ENCODE assay signal across 25 cellular contexts in genomic region chr7:88635149-88635548, GRCh38.
"Had no signal": no experiment of that assay in that cellular context is flagged by ENCODE, and none has a peak within 500 bp of the region (broad histone marks: within the 10 kb centered on the region; RNA-seq: fewer than 3 reads in every experiment).

No MANE protein-coding gene starts in this region.

- ATAC-seq: activated CD4-positive, alpha-beta T cell treated with anti-CD3 and anti-CD28 coated beads for 36 hours; activated T-cell treated with anti-CD3 and anti-CD28 coated beads, Interleukin-2, amount 50 U/mL, for 4 hours; heart right ventricle; left lobe of liver; naive thymus-derived CD8-positive, alpha-beta T cell; pancreas; psoas muscle had no signal

- H3K4me3 ChIP-seq: coronary artery, heart right ventricle, lung, pancreas, psoas muscle, right atrium auricular region, spleen, thoracic aorta, vagina had no signal

- H3K27me3 ChIP-seq: heart right ventricle, pancreas, right atrium auricular region, spleen, vagina had no signal

- H3K27ac ChIP-seq: coronary artery, epithelial cell of prostate, heart right ventricle, pancreas, psoas muscle, right atrium auricular region, spleen, thoracic aorta, vagina had no signal

- DNase-seq: activated B cell treated with CpG ODN at 0.5 μM for 24 hours; activated CD4-positive, alpha-beta T cell treated with anti-CD3 and anti-CD28 coated beads for 36 hours; activated CD4-positive, alpha-beta T cell treated with anti-CD3 and anti-CD28 coated beads, Interleukin-2, amount 50 U/mL, for 48 hours; activated CD8-positive, alpha-beta memory T cell treated with anti-CD3 and anti-CD28 coated beads, Interleukin-2, amount 50 U/mL, for 48 hours; activated naive CD4-positive, alpha-beta T cell; activated naive CD8-positive, alpha-beta T cell treated with anti-CD3 and anti-CD28 coated beads for 36 hours; activated T-cell treated with anti-CD3 and anti-CD28 coated beads, Interleukin-2, amount 50 U/mL, for 4 hours; heart right ventricle; kidney; naive thymus-derived CD8-positive, alpha-beta T cell; pancreas; psoas muscle; spleen; stimulated activated CD4-positive, alpha-beta T cell treated with anti-CD3 and anti-CD28 coated beads, Interleukin-4, amount 100 ng/mL, for 24 hours; stimulated activated naive CD4-positive, alpha-beta T cell treated with Interleukin-2 at 50 U/mL for 16 hours; T1000 had no signal

- H3K4me1 Mint-ChIP-seq: activated B cell treated with CpG ODN at 0.5 μM for 24 hours; activated CD4-positive, alpha-beta T cell treated with anti-CD3 and anti-CD28 coated beads for 36 hours; activated naive CD8-positive, alpha-beta T cell treated with anti-CD3 and anti-CD28 coated beads for 36 hours; naive thymus-derived CD8-positive, alpha-beta T cell had no signal

- H3K27ac Mint-ChIP-seq: activated B cell treated with CpG ODN at 0.5 μM for 24 hours; activated CD4-positive, alpha-beta T cell treated with anti-CD3 and anti-CD28 coated beads for 36 hours; activated naive CD8-positive, alpha-beta T cell treated with anti-CD3 and anti-CD28 coated beads for 36 hours; activated T-helper 2 cell treated with anti-CD3 and anti-CD28 coated beads, Interferon-gamma antibody, Interleukin-2, Interleukin-4, amounts not matched to agents 10 μg/mL and 5 μg/mL and 100 μg/mL, durations not matched to agents 14 hours and 24 hours and 36 hours; naive thymus-derived CD8-positive, alpha-beta T cell; type B pancreatic cell had no signal

- H3K9me3 Mint-ChIP-seq: activated B cell treated with CpG ODN at 0.5 μM for 24 hours; activated naive CD8-positive, alpha-beta T cell treated with anti-CD3 and anti-CD28 coated beads for 36 hours; activated T-cell treated with anti-CD3 and anti-CD28 coated beads, Interleukin-2, amount 50 U/mL, for 4 hours; activated T-helper 2 cell treated with anti-CD3 and anti-CD28 coated beads, Interferon-gamma antibody, Interleukin-2, Interleukin-4, amounts not matched to agents 10 μg/mL and 5 μg/mL and 100 μg/mL, durations not matched to agents 14 hours and 24 hours and 36 hours; type B pancreatic cell had no signal

- H3K4me1 ChIP-seq: heart right ventricle, pancreas, psoas muscle, right atrium auricular region, spleen, vagina had no signal

- H3K9me3 ChIP-seq: heart right ventricle, pancreas, psoas muscle, right atrium auricular region, spleen, thoracic aorta, vagina had no signal

- H3K4me3 Mint-ChIP-seq: activated B cell treated with CpG ODN at 0.5 μM for 24 hours; activated CD4-positive, alpha-beta T cell treated with anti-CD3 and anti-CD28 coated beads for 36 hours; activated naive CD8-positive, alpha-beta T cell treated with anti-CD3 and anti-CD28 coated beads for 36 hours; activated T-cell treated with anti-CD3 and anti-CD28 coated beads, Interleukin-2, amount 50 U/mL, for 4 hours; naive thymus-derived CD8-positive, alpha-beta T cell; type B pancreatic cell had no signal

- H3K36me3 Mint-ChIP-seq: activated naive CD8-positive, alpha-beta T cell treated with anti-CD3 and anti-CD28 coated beads for 36 hours; naive thymus-derived CD8-positive, alpha-beta T cell; type B pancreatic cell had no signal

- H3K36me3 ChIP-seq: heart right ventricle, pancreas, right atrium auricular region, spleen, thoracic aorta, vagina had no signal

- H3K27me3 Mint-ChIP-seq: activated B cell treated with CpG ODN at 0.5 μM for 24 hours; activated CD4-positive, alpha-beta T cell treated with anti-CD3 and anti-CD28 coated beads for 36 hours; activated naive CD8-positive, alpha-beta T cell treated with anti-CD3 and anti-CD28 coated beads for 36 hours; naive thymus-derived CD8-positive, alpha-beta T cell; type B pancreatic cell had no signal
